27 cellular contexts compared by ENCODE assay signal in the genomic region with DNA sequence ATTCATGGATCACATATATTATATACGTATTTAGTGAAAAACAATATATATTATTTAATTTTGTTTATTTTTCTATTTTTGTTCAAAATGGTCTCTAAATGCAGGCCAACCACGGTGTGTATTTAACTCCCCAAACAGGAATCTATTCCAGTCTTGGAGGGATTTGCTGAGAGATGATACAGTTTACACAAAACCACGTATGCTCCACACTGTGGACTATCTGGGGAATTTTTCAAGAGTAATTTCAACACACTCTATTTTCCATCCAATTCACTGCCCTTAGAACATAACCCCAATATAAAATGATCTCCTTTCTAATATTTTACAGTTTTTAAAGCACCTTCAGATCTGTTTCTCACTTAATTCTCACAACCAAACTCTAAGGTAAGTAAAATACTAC. TPM values are rescaled to one million over a fixed set of nuclear protein-coding genes. Genes with fewer than 3 reads are reported as not detected.
A peak's percentile ranks its signal among the peaks of the same experiment; 100 is the strongest.
DNase-seq lines count a peak whose midpoint lies in the region; ATAC-seq, FAIRE-seq and TF ChIP-seq lines count a peak whose summit lies in the region.
"Had no signal": no experiment of that assay in that cellular context is flagged by ENCODE, and none has a peak within 500 bp of the region (broad histone marks: within the 10 kb centered on the region; RNA-seq: fewer than 3 reads in every experiment).

No MANE protein-coding gene starts in this region.

- DNase-seq in AG04450 (ENCODE audit: low read depth, low spot score) (no peak), fibroblast of pulmonary artery (ENCODE audit: low read depth) (peak; percentile 26), sciatic nerve (ENCODE audit: low spot score) (no peak), NCI-H82 treated with DMSO at 0.1 percent for 48 hours (lab: John Stamatoyannopoulos, UW; ENCODE audit: unreplicated experiment) (no peak), frontal cortex (ENCODE audit: low spot score in 2 of 2) (no peak), H54 (ENCODE audit: insufficient read length, low spot score) (no peak)
- no peak for DNase-seq in stimulated activated CD4-positive, alpha-beta T cell treated with anti-CD3 and anti-CD28 coated beads, Interleukin-2, amount 100 ng/mL, for 48 hours
- DNase-seq: activated CD4-positive, alpha-beta T cell treated with anti-CD3 and anti-CD28 coated beads, Interleukin-2, amount 50 U/mL, for 1 hour; activated CD8-positive, alpha-beta memory T cell treated with anti-CD3 and anti-CD28 coated beads, Interleukin-2, amount 10 ng/mL, durations not matched to agents 7 days and 5 days; activated naive CD4-positive, alpha-beta T cell treated with Interleukin-2 at 50 U/mL for 16 hours; amniotic stem cell; COR-L47; DMS53; GF-D8; NCI-H1092 treated with DMSO at 0.1 percent for 48 hours; NCI-H187 treated with DMSO at 0.1 percent for 48 hours; NCI-H2227 treated with DMSO at 0.1 percent for 48 hours; pancreas; Peyer's patch; SW 1271; T1000 had no signal

- intact Hi-C loops in sciatic nerve (cut with DNase I) = no loop called here

- no peak overlapping the region for H3K27ac ChIP-seq in AG04450 (ENCODE audit: low read depth, low read length)
- peak overlapping the region; percentile 81 for H3K27ac ChIP-seq in VCaP
- H3K27ac ChIP-seq: A549, pancreas had no signal

- H3K27me3 ChIP-seq in AG04450 (ENCODE audit: control insufficient read depth, insufficient read depth, low read length) = no peaks in the 10 kb centered on the region
- H3K27me3 ChIP-seq: pancreas, Peyer's patch, tibial nerve had no signal

- peak; percentile 74 for ATAC-seq in sciatic nerve
- ATAC-seq: activated CD8-positive, alpha-beta memory T cell treated with anti-CD3 and anti-CD28 coated beads, Interleukin-2, amount 10 ng/mL, durations not matched to agents 7 days and 5 days had no signal

- CTCF ChIA-PET in AG04450 (lab: Charles Lee) = interaction anchor here (0.7 to 1.8 kb wide), 4 partner anchors 9 to 79 kb away, joined by 3 to 8 read pairs (median 4); partner anchors contain the start of gene EML1

- H3K9me3 ChIP-seq in AG04450 (ENCODE audit: control insufficient read depth, insufficient read depth, low read length) = no peaks in the 10 kb centered on the region
- H3K9me3 ChIP-seq: A549, pancreas, Peyer's patch, tibial nerve had no signal

- no peak for TF ChIP-seq POLR2A in H54 (IDR thresholded peaks at IDR 0.05; ENCODE audit: low read depth, low read length)

- no peak for FAIRE-seq in frontal cortex (lab: Jason Lieb, UNC)
- FAIRE-seq in H54 (lab: Jason Lieb, UNC) = no peak
- FAIRE-seq: A549, bronchial epithelial cell, keratinocyte, pancreas had no signal

- TF ChIP-seq CTCF in AG04450 (IDR thresholded peaks at IDR 0.05; ENCODE audit: low read depth, low read length) (0 out of 2 replicates have a peak, but pooled peaks have one; percentile 6), VCaP (conservative IDR thresholded peaks at IDR 0.05) (no peak), fibroblast of pulmonary artery (IDR thresholded peaks at IDR 0.05; ENCODE audit: low read length, missing control alignments) (no peak)

- H3K4me3 ChIP-seq in AG04450 (ENCODE audit: low read depth, low read length) (no peak overlapping the region), fibroblast of pulmonary artery (replicated peaks; ENCODE audit: low read depth, low read length) (no peak overlapping the region)
- H3K4me3 ChIP-seq: A549, pancreas, Peyer's patch, tibial nerve had no signal

- POLR2A ChIA-PET in AG04450 (lab: Yijun Ruan, JAX) = interaction anchor here (0.6 kb wide), 1 partner anchor 439 kb away, joined by 12 read pairs; no protein-coding TSS in a partner anchor

RNA-seq across cellular contexts. Expression of gene EML1, which starts 15.3 kb away (rescaled TPM):
- 37.7 and 44.6 TPM in 2 replicates for polyA plus RNA-seq in AG04450 (2011; rRNA removed)
- 92.9 and 138 TPM in 2 replicates for polyA minus RNA-seq in AG04450 (2011; rRNA and poly(A)+ RNA removed)
- total RNA-seq in sciatic nerve (59.0 TPM), frontal cortex (116 TPM)
- total RNA-seq: activated CD8-positive, alpha-beta memory T cell treated with anti-CD3 and anti-CD28 coated beads, Interleukin-2, amount 10 ng/mL, durations not matched to agents 7 days and 5 days had no signal
- polyA plus RNA-seq: IgD-negative memory B cell had no signal
